8 cellular contexts compared by ENCODE assay signal in the genomic region with DNA sequence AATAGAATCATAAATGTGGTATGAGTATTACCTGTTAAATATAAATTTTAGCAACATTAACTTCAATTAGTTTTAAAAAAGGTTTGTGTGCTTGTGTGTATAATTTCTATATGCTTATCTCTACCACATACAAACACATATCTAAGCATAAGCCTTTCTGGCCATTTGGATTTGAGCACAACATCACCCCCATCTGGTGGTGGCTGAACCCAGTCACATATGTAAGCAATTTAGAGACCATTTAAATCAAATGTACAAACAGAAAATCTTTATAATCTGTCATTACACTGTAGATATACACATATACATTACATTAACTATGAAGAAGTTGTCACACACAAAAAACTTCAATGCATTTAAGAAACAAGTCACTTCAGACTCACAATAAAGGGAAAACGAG.
DNase-seq lines count a peak whose midpoint lies in the region; ATAC-seq and TF ChIP-seq lines count a peak whose summit lies in the region.

No MANE protein-coding gene starts in this region.

- H3K4me3 ChIP-seq in astrocyte of the spinal cord (ENCODE audit: low read depth, low read length) = no peak overlapping the region

- in situ Hi-C loops in astrocyte of the spinal cord (cut with HindIII; ENCODE audit: low sequenced_read_pairs) = no loop called here

- ATAC-seq in HG03045 (IDR thresholded peaks at IDR 0.05; ENCODE audit: unreplicated experiment) = no peak
- no peak for ATAC-seq in HG02970 (IDR thresholded peaks at IDR 0.05; ENCODE audit: low FRiP score, unreplicated experiment)
- ATAC-seq in HG03280 (IDR thresholded peaks at IDR 0.05; ENCODE audit: unreplicated experiment) = no peak

- TF ChIP-seq CTCF in astrocyte of the spinal cord (IDR thresholded peaks at IDR 0.05; ENCODE audit: low read depth, low read length) = peak; percentile 37

- DNase-seq in stimulated activated CD4-positive, alpha-beta T cell treated with anti-CD3 and anti-CD28 coated beads, Interleukin-1b, Interleukin-23, amount 100 ng/mL, for 48 hours = peak; percentile 8
- DNase-seq in stimulated activated CD4-positive, alpha-beta T cell treated with anti-CD3 and anti-CD28 coated beads, Interleukin-4, amount 100 ng/mL, for 4 hours = no peak
- peak; percentile 5 for DNase-seq in NCI-H146 treated with DMSO at 0.1 percent for 48 hours (lab: John Stamatoyannopoulos, UW; ENCODE audit: unreplicated experiment)
- DNase-seq in astrocyte of the spinal cord (ENCODE audit: low read depth, low spot score) = peak; percentile 8
- peak; percentile 40 for DNase-seq in medulla oblongata (ENCODE audit: extremely low spot score)

Comparison
In these comparisons a context has a peak if more than half of its experiments do, and no peak if none do; other contexts are left out.
1. DNase-seq: peak in stimulated activated CD4-positive, alpha-beta T cell treated with anti-CD3 and anti-CD28 coated beads, Interleukin-1b, Interleukin-23, amount 100 ng/mL, for 48 hours (single experiment), NCI-H146 treated with DMSO at 0.1 percent for 48 hours (single experiment), astrocyte of the spinal cord (single experiment) and medulla oblongata (single experiment); none in stimulated activated CD4-positive, alpha-beta T cell treated with anti-CD3 and anti-CD28 coated beads, Interleukin-4, amount 100 ng/mL, for 4 hours (0 of 2).